Comparison of ENCODE assay signal across 1 cellular context in genomic region chr7:139242741-139243281, GRCh38.
TF ChIP-seq lines count a peak whose summit lies in the region.

No MANE protein-coding gene starts in this region.

TF ChIP-seq in K562, 482 proteins besides CTCF, POLR2A, EP300 and RAD21 (continued from another document and continues in another):
- TF ChIP-seq E2F8 (IDR thresholded peaks at IDR 0.05; ENCODE audit: low read depth, partially characterized antibody) = no peak
- no peak for TF ChIP-seq ZNF174 (CRISPR knock-in tag; IDR thresholded peaks at IDR 0.05)
- no peak for TF ChIP-seq TSC22D4 (tag; IDR thresholded peaks at IDR 0.05)
- TF ChIP-seq FOSL1 (tag; conservative IDR thresholded peaks at IDR 0.05) = peak; percentile 99
- no peak for TF ChIP-seq SFPQ (IDR thresholded peaks at IDR 0.05; ENCODE audit: low read depth, low read length)
- TF ChIP-seq PBX2 (CRISPR knock-in tag; IDR thresholded peaks at IDR 0.05; ENCODE audit: low read depth) = no peak
- TF ChIP-seq PBX2 (tag; conservative IDR thresholded peaks at IDR 0.05; ENCODE audit: low read depth) = no peak
- TF ChIP-seq GTF3C2 (IDR thresholded peaks at IDR 0.05; ENCODE audit: borderline replicate concordance, extremely low read depth, insufficient read length) = no peak
- TF ChIP-seq TAF15 (IDR thresholded peaks at IDR 0.05; ENCODE audit: low read depth, low read length) = no peak
- TF ChIP-seq MBD1 (CRISPR knock-in tag; IDR thresholded peaks at IDR 0.05) = no peak
- 0 out of 2 replicates have a peak, but pooled peaks have one; percentile 14 for TF ChIP-seq MAFG (tag; conservative IDR thresholded peaks at IDR 0.05)
- TF ChIP-seq DPF2 (IDR thresholded peaks at IDR 0.05) = peak; percentile 87
- no peak for TF ChIP-seq ZNF41 (CRISPR knock-in tag; conservative IDR thresholded peaks at IDR 0.05)
- no peak for TF ChIP-seq RBM39 (optimal IDR thresholded peaks at IDR 0.05; ENCODE audit: low read depth, low read length)
- no peak for TF ChIP-seq E2F1 (CRISPR knock-in tag; IDR thresholded peaks at IDR 0.05)
- TF ChIP-seq AFF4 (CRISPR knock-in tag; IDR thresholded peaks at IDR 0.05) = no peak
- TF ChIP-seq ZNF232 (CRISPR knock-in tag; IDR thresholded peaks at IDR 0.05) = no peak
- no peak for TF ChIP-seq TEAD1 (CRISPR knock-in tag; IDR thresholded peaks at IDR 0.05)
- TF ChIP-seq RHOXF2B (CRISPR knock-in tag; conservative IDR thresholded peaks at IDR 0.05) = no peak
- TF ChIP-seq BHLHE40 (IDR thresholded peaks at IDR 0.05; ENCODE audit: low read length) = no peak
- TF ChIP-seq ZNF717 (CRISPR knock-in tag; IDR thresholded peaks at IDR 0.05) = no peak
- TF ChIP-seq FUS (optimal IDR thresholded peaks at IDR 0.05; ENCODE audit: low read depth, low read length) = no peak
- no peak for TF ChIP-seq ZC3H4 (CRISPR knock-in tag; IDR thresholded peaks at IDR 0.05; ENCODE audit: borderline replicate concordance)
- TF ChIP-seq STAT5A (IDR thresholded peaks at IDR 0.05; ENCODE audit: borderline replicate concordance, low read length) = no peak
- no peak for TF ChIP-seq MTA2 (IDR thresholded peaks at IDR 0.05; ENCODE audit: low read depth)
- TF ChIP-seq ZC3H8 (IDR thresholded peaks at IDR 0.05) = no peak
- no peak for TF ChIP-seq OTX1 (CRISPR knock-in tag; IDR thresholded peaks at IDR 0.05)
- no peak for TF ChIP-seq RAD51 (IDR thresholded peaks at IDR 0.05; ENCODE audit: borderline replicate concordance, low read depth)
- TF ChIP-seq ELF2 (CRISPR knock-in tag; IDR thresholded peaks at IDR 0.05) = no peak
- no peak for TF ChIP-seq IRF9 (tag; IDR thresholded peaks at IDR 0.05)
- 0 out of 2 replicates have a peak, but pooled peaks have one; percentile 39 for TF ChIP-seq NBN (IDR thresholded peaks at IDR 0.05; ENCODE audit: low read depth)
- no peak for TF ChIP-seq FOXA1 (IDR thresholded peaks at IDR 0.05; ENCODE audit: borderline replicate concordance)
- TF ChIP-seq ZNF395 (CRISPR knock-in tag; IDR thresholded peaks at IDR 0.05) = no peak; the same call in 1 of the 2 replicates
- no peak for TF ChIP-seq TAF9B (IDR thresholded peaks at IDR 0.05; ENCODE audit: partially characterized antibody)
- TF ChIP-seq SLC30A9 (CRISPR knock-in tag; IDR thresholded peaks at IDR 0.05) = no peak
- no peak for TF ChIP-seq RBM15 (IDR thresholded peaks at IDR 0.05; ENCODE audit: insufficient read depth, low read length)
- TF ChIP-seq SPI1 (IDR thresholded peaks at IDR 0.05; ENCODE audit: borderline replicate concordance, low read depth, low read length) = no peak
- no peak for TF ChIP-seq SIN3B (IDR thresholded peaks at IDR 0.05; ENCODE audit: low read depth)
- TF ChIP-seq ZNF561 (CRISPR knock-in tag; conservative IDR thresholded peaks at IDR 0.05) = no peak
- TF ChIP-seq CBX8 (IDR thresholded peaks at IDR 0.05; ENCODE audit: borderline replicate concordance, extremely low read depth, low read depth, low read length, poor library complexity, severe bottlenecking) = no peak
- TF ChIP-seq PHF8 (IDR thresholded peaks at IDR 0.05; ENCODE audit: borderline replicate concordance, low read length) = no peak
- no peak for TF ChIP-seq MITF (IDR thresholded peaks at IDR 0.05)
